ENCODE assay signal across 18 cellular contexts in genomic region chr14:94321421-94322271, GRCh38. TPM values are rescaled to one million over a fixed set of nuclear protein-coding genes. Genes with fewer than 3 reads are reported as not detected.
DNase-seq lines count a peak whose midpoint lies in the region; ATAC-seq and TF ChIP-seq lines count a peak whose summit lies in the region.
"Had no signal": no experiment of that assay in that cellular context is flagged by ENCODE, and none has a peak within 500 bp of the region (broad histone marks: within the 10 kb centered on the region; RNA-seq: fewer than 3 reads in every experiment).

No MANE protein-coding gene starts in this region.

- no peak for TF ChIP-seq CTCF in natural killer cell (IDR thresholded peaks at IDR 0.05)
- TF ChIP-seq CTCF in foreskin keratinocyte (conservative IDR thresholded peaks at IDR 0.05): no peak
- TF ChIP-seq CTCF in neural progenitor cell (IDR thresholded peaks at IDR 0.05): no peak

- no peaks in the 10 kb centered on the region for H3K9me3 Mint-ChIP-seq in natural killer cell treated with Interleukin-12 subunit alpha and Interleukin-12 subunit beta and Interleukin-15 and Interleukin-18, amount 100 ng/mL, for 72 hours
- H3K9me3 Mint-ChIP-seq in natural killer cell (no peaks in the 10 kb centered on the region), neural progenitor cell (peaks cover 3% of the 10 kb centered on the region)

- no peak overlapping the region for H3K4me2 ChIP-seq in neural progenitor cell

- ATAC-seq in natural killer cell treated with Interleukin-12 subunit alpha and Interleukin-12 subunit beta and Interleukin-15 and Interleukin-18, amount 100 ng/mL, for 72 hours: peak; percentile 33 to 53
- ATAC-seq in natural killer cell (no peak), foreskin keratinocyte (no peak), HG03457 (IDR thresholded peaks at IDR 0.05; ENCODE audit: unreplicated experiment) (no peak), GM19351 (IDR thresholded peaks at IDR 0.05; ENCODE audit: unreplicated experiment) (no peak)

- H3K27ac Mint-ChIP-seq in natural killer cell treated with Interleukin-12 subunit alpha and Interleukin-12 subunit beta and Interleukin-15 and Interleukin-18, amount 100 ng/mL, for 72 hours: peak overlapping the region in 1 of 2 donors; percentile 61
- H3K27ac Mint-ChIP-seq in natural killer cell (no peak overlapping the region), neural progenitor cell (no peak overlapping the region)
- H3K27ac Mint-ChIP-seq: CD8-positive, alpha-beta memory T cell had no signal

- no peaks in the 10 kb centered on the region for H3K36me3 Mint-ChIP-seq in natural killer cell treated with Interleukin-12 subunit alpha and Interleukin-12 subunit beta and Interleukin-15 and Interleukin-18, amount 100 ng/mL, for 72 hours
- H3K36me3 Mint-ChIP-seq in natural killer cell (no peaks in the 10 kb centered on the region), neural progenitor cell (no peaks in the 10 kb centered on the region)
- H3K36me3 Mint-ChIP-seq: CD8-positive, alpha-beta memory T cell had no signal

- H3K9ac ChIP-seq in neural progenitor cell: no peak overlapping the region
- H3K9ac ChIP-seq: BLaER1 treated with 17β-estradiol and CSF1 and Interleukin-3, amounts not matched to agents 10 nM and 100 nM had no signal

- H4K20me1 ChIP-seq in neural progenitor cell (ENCODE audit: low read depth): no peaks in the 10 kb centered on the region
- H4K20me1 ChIP-seq: BLaER1 treated with 17β-estradiol and CSF1 and Interleukin-3, amounts not matched to agents 10 nM and 100 nM had no signal

- H3K4me3 ChIP-seq in neural progenitor cell: no peak overlapping the region
- H3K4me3 ChIP-seq: BLaER1 treated with 17β-estradiol and CSF1 and Interleukin-3, amounts not matched to agents 10 nM and 100 nM had no signal

- peaks cover 7% of the 10 kb centered on the region for H3K9me3 ChIP-seq in neural progenitor cell (ENCODE audit: low read depth)

- H3K27me3 ChIP-seq in foreskin keratinocyte (no peaks in the 10 kb centered on the region), neural progenitor cell (no peaks in the 10 kb centered on the region)
- H3K27me3 ChIP-seq: BLaER1 treated with 17β-estradiol and CSF1 and Interleukin-3, amounts not matched to agents 10 nM and 100 nM had no signal

- no peaks in the 10 kb centered on the region for H3K36me3 ChIP-seq in neural progenitor cell
- H3K36me3 ChIP-seq: BLaER1 treated with 17β-estradiol and CSF1 and Interleukin-3, amounts not matched to agents 10 nM and 100 nM had no signal

- no peaks in the 10 kb centered on the region for H3K4me1 Mint-ChIP-seq in natural killer cell treated with Interleukin-12 subunit alpha and Interleukin-12 subunit beta and Interleukin-15 and Interleukin-18, amount 100 ng/mL, for 72 hours (ENCODE audit: low read depth in 2 of 2)
- H3K4me1 Mint-ChIP-seq in natural killer cell: peaks cover 0 to 5% of the 10 kb centered on the region in 2 donors
- H3K4me1 Mint-ChIP-seq in neural progenitor cell: no peaks in the 10 kb centered on the region
- H3K4me1 Mint-ChIP-seq: CD8-positive, alpha-beta memory T cell had no signal

- peak overlapping the region; percentile 0 for H3K27ac ChIP-seq in foreskin keratinocyte
- no peak overlapping the region for H3K27ac ChIP-seq in neural progenitor cell

- peaks cover 10 to 15% of the 10 kb centered on the region in 2 donors for H3K27me3 Mint-ChIP-seq in natural killer cell treated with Interleukin-12 subunit alpha and Interleukin-12 subunit beta and Interleukin-15 and Interleukin-18, amount 100 ng/mL, for 72 hours
- H3K27me3 Mint-ChIP-seq in natural killer cell (ENCODE audit: low read depth in 2 of 2) (peaks cover 8 to 10% of the 10 kb centered on the region in 2 donors), neural progenitor cell (ENCODE audit: insufficient read depth, low read depth) (peaks cover 2% of the 10 kb centered on the region)

- H2AFZ ChIP-seq in neural progenitor cell (replicated peaks): peak overlapping the region; percentile 69

- intact Hi-C loops in natural killer cell (cut with micrococcal nuclease): no loop called here

- no peaks in the 10 kb centered on the region for H3F3A ChIP-seq in neural progenitor cell (ENCODE audit: low read depth)

- no peak overlapping the region for H3K4me3 Mint-ChIP-seq in natural killer cell treated with Interleukin-12 subunit alpha and Interleukin-12 subunit beta and Interleukin-15 and Interleukin-18, amount 100 ng/mL, for 72 hours
- no peak overlapping the region for H3K4me3 Mint-ChIP-seq in natural killer cell
- H3K4me3 Mint-ChIP-seq in neural progenitor cell: no peak overlapping the region
- H3K4me3 Mint-ChIP-seq: CD8-positive, alpha-beta memory T cell had no signal

- no peaks in the 10 kb centered on the region for H3K79me2 ChIP-seq in neural progenitor cell (ENCODE audit: low read depth)

- DNase-seq in natural killer cell treated with Interleukin-12 subunit alpha and Interleukin-12 subunit beta and Interleukin-15 and Interleukin-18, amount 100 ng/mL, for 72 hours (ENCODE audit: low spot score): no peak
- DNase-seq in natural killer cell (no peak), foreskin keratinocyte (no peak), neural progenitor cell (ENCODE audit: low spot score) (no peak)
- no peak for DNase-seq in NK-92 treated with Interleukin-12 subunit alpha and Interleukin-12 subunit beta, amount 100 ng/mL, for 24 hours (lab: John Stamatoyannopoulos, UW)
- DNase-seq: CD8-positive, alpha-beta memory T cell; DND-41; Karpas-422; MM.1S; NCI-H1092 treated with DMSO at 0.1 percent for 48 hours; NCI-H2081 treated with DMSO at 0.1 percent for 48 hours; NCI-H2227 treated with DMSO at 0.1 percent for 48 hours; NCI-H524; SHP77 had no signal

- peaks cover 3% of the 10 kb centered on the region for H3K4me1 ChIP-seq in foreskin keratinocyte
- H3K4me1 ChIP-seq in neural progenitor cell: peaks cover 9% of the 10 kb centered on the region

RNA-seq across cellular contexts. Expression of gene SERPINA6, which starts 1.5 kb away (rescaled TPM):
- total RNA-seq in natural killer cell treated with Interleukin-12 subunit alpha and Interleukin-12 subunit beta and Interleukin-15 and Interleukin-18, amount 100 ng/mL, for 72 hours: not detected
- total RNA-seq in natural killer cell (not detected), foreskin keratinocyte (not detected in 2 replicates), neural progenitor cell (ENCODE audit: low replicate concordance) (not detected in 2 replicates)
- polyA plus RNA-seq in foreskin keratinocyte: not detected in 2 replicates
- total RNA-seq: CD8-positive, alpha-beta memory T cell had no signal
- polyA plus RNA-seq: CD8-positive, alpha-beta memory T cell had no signal

RNA-seq across cellular contexts. Expression of gene SERPINA10, which starts 28.6 kb away (rescaled TPM):
- total RNA-seq in natural killer cell treated with Interleukin-12 subunit alpha and Interleukin-12 subunit beta and Interleukin-15 and Interleukin-18, amount 100 ng/mL, for 72 hours: not detected
- total RNA-seq in natural killer cell (not detected), foreskin keratinocyte (not detected in 2 replicates), neural progenitor cell (ENCODE audit: low replicate concordance) (not detected in 2 replicates)
- polyA plus RNA-seq in foreskin keratinocyte: not detected in 2 replicates
- total RNA-seq: CD8-positive, alpha-beta memory T cell; H4 had no signal
- polyA plus RNA-seq: CD8-positive, alpha-beta memory T cell had no signal

RNA-seq across cellular contexts. Expression of gene SERPINA2, which starts 44.9 kb away (rescaled TPM):
- total RNA-seq in natural killer cell treated with Interleukin-12 subunit alpha and Interleukin-12 subunit beta and Interleukin-15 and Interleukin-18, amount 100 ng/mL, for 72 hours: not detected
- total RNA-seq in natural killer cell (not detected), foreskin keratinocyte (not detected in 2 replicates), neural progenitor cell (ENCODE audit: low replicate concordance) (not detected in 2 replicates)
- not detected in 2 replicates for polyA plus RNA-seq in foreskin keratinocyte
- total RNA-seq: CD8-positive, alpha-beta memory T cell; H4 had no signal
- polyA plus RNA-seq: CD8-positive, alpha-beta memory T cell had no signal

Comparison
In these comparisons a context has a peak if more than half of its experiments do, and no peak if none do; other contexts are left out.
1. ATAC-seq: peak in natural killer cell treated with Interleukin-12 subunit alpha and Interleukin-12 subunit beta and Interleukin-15 and Interleukin-18, amount 100 ng/mL, for 72 hours (2 of 2); none in natural killer cell (0 of 3), foreskin keratinocyte (single experiment), HG03457 (single experiment) and GM19351 (single experiment).